ENCODE assay signal across 28 cellular contexts in the genomic region with DNA sequence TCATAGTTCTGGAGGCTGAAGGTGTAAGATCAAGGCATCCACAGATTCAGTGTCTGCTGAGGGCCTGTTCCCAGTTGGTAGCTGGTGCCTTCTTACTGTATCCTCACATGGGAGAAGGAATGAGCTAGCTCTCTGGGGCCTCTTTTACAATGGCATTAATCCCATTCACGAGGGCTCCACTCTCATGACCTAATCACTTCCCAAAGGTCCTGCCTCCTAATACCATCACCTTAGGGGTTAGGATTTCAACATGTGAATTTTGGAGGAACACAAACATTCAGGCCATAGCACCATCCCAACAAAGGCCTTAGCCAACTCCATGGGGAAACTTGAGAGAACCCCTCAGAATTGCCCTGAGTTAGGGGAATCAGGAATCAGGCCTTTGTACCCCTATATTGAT.
"Had no signal": no experiment of that assay in that cellular context is flagged by ENCODE, and none has a peak within 500 bp of the region (broad histone marks: within the 10 kb centered on the region; RNA-seq: fewer than 3 reads in every experiment).

No MANE protein-coding gene starts in this region.

- H3K27me3 ChIP-seq: gastrocnemius medialis, hepatocyte, right lobe of liver, stomach, tibial artery had no signal

- H3K27ac Mint-ChIP-seq: activated CD4-positive, alpha-beta memory T cell treated with anti-CD3 and anti-CD28 coated beads, Interleukin-2, amount 10 ng/mL, durations not matched to agents 7 days and 5 days; activated CD4-positive, alpha-beta T cell treated with anti-CD3 and anti-CD28 coated beads, Interleukin-2, amount 10 ng/mL, durations not matched to agents 24 days and 14 days; activated T-helper 17 cell treated with anti-CD3 and anti-CD28 coated beads, Interleukin-2, amount 50 U/mL, for 72 hours; mesothelial cell of epicardium; naive thymus-derived CD4-positive, alpha-beta T cell; stimulated activated memory B cell treated with anti-CD40 and anti-IgM and Interleukin-4, amounts not matched to agents 10 μg/mL and 1 μg/mL and 100 μg/mL, for 72 hours; T-helper 17 cell had no signal

- H3K4me1 ChIP-seq: right lobe of liver had no signal

- DNase-seq: activated CD4-positive, alpha-beta memory T cell treated with anti-CD3 and anti-CD28 coated beads, Interleukin-2, amount 10 ng/mL, durations not matched to agents 7 days and 5 days; activated CD4-positive, alpha-beta T cell treated with anti-CD3 and anti-CD28 coated beads, Interleukin-2, amount 10 ng/mL, durations not matched to agents 24 days and 14 days; activated CD4-positive, CD25-positive, alpha-beta regulatory T cell treated with anti-CD3 and anti-CD28 coated beads, Interleukin-2, amount 50 U/mL, for 72 hours; activated gamma-delta T cell treated with Interleukin-2 at 50 U/mL for 16 hours; activated naive CD4-positive, alpha-beta T cell treated with anti-CD3 and anti-CD28 coated beads, Interleukin-2, amount 50 U/mL, for 16 hours; activated T-cell treated with anti-CD3 and anti-CD28 coated beads, Interleukin-2, amount 50 U/mL, for 4 hours; amygdala; caudate nucleus; gastrocnemius medialis; islet precursor cell; left cardiac atrium; left ventricle myocardium superior; naive thymus-derived CD4-positive, alpha-beta T cell; nucleus accumbens; posterior cingulate gyrus; right lobe of liver; small intestine; stimulated activated CD4-positive, alpha-beta T cell treated with anti-CD3 and anti-CD28 coated beads, Interleukin-4, amount 100 ng/mL, for 4 hours; stimulated activated CD8-positive, alpha-beta memory T cell treated with anti-CD3 and anti-CD28 coated beads, Interleukin-4, amount 100 ng/mL, for 48 hours; stomach; T-helper 17 cell; T1000; tibial artery; WERI-Rb-1 had no signal

- H3K9me3 ChIP-seq: gastrocnemius medialis, right lobe of liver, stomach, tibial artery had no signal

- H3K4me2 ChIP-seq: hepatocyte had no signal

- H3K9me3 Mint-ChIP-seq: activated CD4-positive, alpha-beta memory T cell treated with anti-CD3 and anti-CD28 coated beads, Interleukin-2, amount 10 ng/mL, durations not matched to agents 7 days and 5 days; activated T-cell treated with anti-CD3 and anti-CD28 coated beads, Interleukin-2, amount 50 U/mL, for 4 hours; activated T-helper 17 cell treated with anti-CD3 and anti-CD28 coated beads, Interleukin-2, amount 50 U/mL, for 72 hours; stimulated activated memory B cell treated with anti-CD40 and anti-IgM and Interleukin-4, amounts not matched to agents 10 μg/mL and 1 μg/mL and 100 μg/mL, for 72 hours had no signal

- H3K4me3 ChIP-seq: gastrocnemius medialis, hepatocyte, right lobe of liver, stomach, tibial artery had no signal

- H2AFZ ChIP-seq: hepatocyte had no signal

- H3K36me3 ChIP-seq: gastrocnemius medialis, right lobe of liver, stomach, tibial artery, WERI-Rb-1 had no signal

- H3K36me3 Mint-ChIP-seq: naive thymus-derived CD4-positive, alpha-beta T cell; stimulated activated memory B cell treated with anti-CD40 and anti-IgM and Interleukin-4, amounts not matched to agents 10 μg/mL and 1 μg/mL and 100 μg/mL, for 72 hours had no signal

- H3K4me3 Mint-ChIP-seq: activated CD4-positive, alpha-beta memory T cell treated with anti-CD3 and anti-CD28 coated beads, Interleukin-2, amount 10 ng/mL, durations not matched to agents 7 days and 5 days; activated CD4-positive, alpha-beta T cell treated with anti-CD3 and anti-CD28 coated beads, Interleukin-2, amount 10 ng/mL, durations not matched to agents 24 days and 14 days; activated T-cell treated with anti-CD3 and anti-CD28 coated beads, Interleukin-2, amount 50 U/mL, for 4 hours; activated T-helper 17 cell treated with anti-CD3 and anti-CD28 coated beads, Interleukin-2, amount 50 U/mL, for 72 hours; mesothelial cell of epicardium; naive thymus-derived CD4-positive, alpha-beta T cell; stimulated activated memory B cell treated with anti-CD40 and anti-IgM and Interleukin-4, amounts not matched to agents 10 μg/mL and 1 μg/mL and 100 μg/mL, for 72 hours; T-helper 17 cell had no signal

- ATAC-seq: activated T-cell treated with anti-CD3 and anti-CD28 coated beads, Interleukin-2, amount 50 U/mL, for 4 hours; activated T-helper 17 cell treated with anti-CD3 and anti-CD28 coated beads, Interleukin-2, amount 50 U/mL, for 72 hours; left cardiac atrium; left ventricle myocardium superior; naive thymus-derived CD4-positive, alpha-beta T cell; right lobe of liver; stimulated activated memory B cell treated with anti-CD40 and anti-IgM and Interleukin-4, amounts not matched to agents 10 μg/mL and 1 μg/mL and 100 μg/mL, for 72 hours; T-helper 17 cell had no signal

- H3K27ac ChIP-seq: gastrocnemius medialis, hepatocyte, right lobe of liver, stomach, tibial artery, WERI-Rb-1 had no signal

- H3K4me1 Mint-ChIP-seq: activated CD4-positive, alpha-beta memory T cell treated with anti-CD3 and anti-CD28 coated beads, Interleukin-2, amount 10 ng/mL, durations not matched to agents 7 days and 5 days; activated CD4-positive, alpha-beta T cell treated with anti-CD3 and anti-CD28 coated beads, Interleukin-2, amount 10 ng/mL, durations not matched to agents 24 days and 14 days; activated T-helper 17 cell treated with anti-CD3 and anti-CD28 coated beads, Interleukin-2, amount 50 U/mL, for 72 hours; mesothelial cell of epicardium; naive thymus-derived CD4-positive, alpha-beta T cell; stimulated activated memory B cell treated with anti-CD40 and anti-IgM and Interleukin-4, amounts not matched to agents 10 μg/mL and 1 μg/mL and 100 μg/mL, for 72 hours; T-helper 17 cell had no signal

- H3K79me2 ChIP-seq: hepatocyte had no signal
